In the genomic region with DNA sequence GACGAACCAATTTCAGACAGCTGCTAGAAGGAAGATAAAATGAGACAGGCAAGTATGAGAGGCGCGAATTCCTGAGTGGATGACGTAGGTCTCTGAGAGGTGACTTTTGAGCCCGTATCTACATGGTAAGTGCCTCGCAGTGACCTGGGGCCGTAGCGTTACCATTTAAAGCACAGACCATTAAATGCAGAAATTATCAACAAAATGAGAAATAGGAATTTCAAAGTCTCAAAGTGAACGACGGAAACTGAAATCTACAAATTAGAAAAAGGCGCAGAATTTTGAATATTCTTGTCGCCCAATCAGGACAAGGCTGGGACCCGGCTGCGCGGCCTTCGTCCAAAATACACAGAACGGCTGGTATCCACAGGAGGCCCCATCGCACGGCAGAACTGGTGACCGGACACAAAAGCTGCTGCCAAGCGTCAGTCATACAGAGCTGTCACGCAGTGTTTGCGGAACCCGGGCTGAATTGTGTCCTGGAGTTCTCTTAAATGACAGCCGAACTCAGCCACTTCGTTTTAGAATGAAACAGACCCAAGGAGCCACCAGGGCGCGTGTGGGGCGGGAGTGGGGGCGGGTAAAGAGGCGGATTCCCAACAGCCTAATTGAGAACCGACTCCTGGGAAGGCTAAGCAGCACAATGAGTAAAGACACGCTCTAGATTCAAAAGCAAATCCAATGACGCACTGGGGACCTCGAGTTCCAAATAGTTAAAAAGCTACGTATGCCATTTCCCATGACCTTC, we compare ENCODE assay signal across 8 cellular contexts. TPM values are rescaled to one million over a fixed set of nuclear protein-coding genes. Genes with fewer than 3 reads are reported as not detected.
DNase-seq lines count a peak whose midpoint lies in the region; ATAC-seq and TF ChIP-seq lines count a peak whose summit lies in the region.

No MANE protein-coding gene starts in this region.

- WGBS in adrenal gland, 4 donors = 0 to 1% (median 1%) methylated on average over 32 to 36 of the region's 36 CpGs
- WGBS in trophoblast cell (ENCODE audit: extremely low coverage, insufficient coverage, insufficient read length) = no CpG with 5 or more reads among the region's 36 CpGs

- H3K4me3 ChIP-seq in adrenal gland (peak overlapping the region; percentile 67 to 81 (median 72)), trophoblast cell (ENCODE audit: low read depth, low read length) (peak overlapping the region; percentile 74), upper lobe of right lung (peak overlapping the region; percentile 64)

- no peak overlapping the region for H4K91ac ChIP-seq in trophoblast cell (ENCODE audit: low read depth, low read length)

- no peak overlapping the region for H4K8ac ChIP-seq in trophoblast cell (ENCODE audit: low read depth, low read length)

- TF ChIP-seq POLR2A in adrenal gland (IDR thresholded peaks at IDR 0.05) = peak; percentile 59 to 86

- H2BK12ac ChIP-seq in trophoblast cell (ENCODE audit: low read length) = no peak overlapping the region

- peak; percentile 64 for ATAC-seq in upper lobe of right lung

- H2AK5ac ChIP-seq in trophoblast cell (ENCODE audit: low read length) = no peak overlapping the region

- TF ChIP-seq CTCF in adrenal gland (IDR thresholded peaks at IDR 0.05) = peak in 4 of 6 experiments; percentile 13 to 25 (median 22)
- TF ChIP-seq CTCF in upper lobe of right lung (IDR thresholded peaks at IDR 0.05) = no peak

- peak overlapping the region; percentile 57 for H2BK120ac ChIP-seq in trophoblast cell (ENCODE audit: insufficient read depth, low read length, poor library complexity)

- no peak overlapping the region for H3K4ac ChIP-seq in trophoblast cell (ENCODE audit: low read depth, low read length)

- no peaks in the 10 kb centered on the region for H3K36me3 ChIP-seq in adrenal gland (replicated peaks in 1 of 2)
- H3K36me3 ChIP-seq in trophoblast cell (ENCODE audit: control insufficient read depth in 1 of 2, insufficient read depth in 2 of 2, low read length in 2 of 2) = no peaks in the 10 kb centered on the region
- no peaks in the 10 kb centered on the region for H3K36me3 ChIP-seq in upper lobe of right lung

- intact Hi-C loops in adrenal gland (cut with DNase I) (no loop called here), cardiac septum (cut with DNase I) (no loop called here), upper lobe of right lung (cut with DNase I) (no loop called here)

- no peak overlapping the region for H4K12ac ChIP-seq in trophoblast cell (ENCODE audit: low read depth, low read length)

- H3K14ac ChIP-seq in trophoblast cell (ENCODE audit: low read length) = peak overlapping the region; percentile 53

- peaks cover 9 to 15% of the 10 kb centered on the region in 2 donors for H3K4me1 ChIP-seq in adrenal gland (replicated peaks in 1 of 2)
- H3K4me1 ChIP-seq in trophoblast cell (ENCODE audit: control insufficient read depth in 1 of 2, insufficient read depth in 2 of 2, low read length in 2 of 2) = peaks cover 0 to 8% of the 10 kb centered on the region in 2 experiments
- H3K4me1 ChIP-seq in upper lobe of right lung = peaks cover 18% of the 10 kb centered on the region

- peak overlapping the region; percentile 75 for H3K18ac ChIP-seq in trophoblast cell (ENCODE audit: low read length)

- peaks cover 7% of the 10 kb centered on the region for H3K79me2 ChIP-seq in trophoblast cell (ENCODE audit: control insufficient read depth, insufficient read depth, low read length, poor library complexity)

- H3K27ac ChIP-seq in adrenal gland (peak overlapping the region; percentile 95 to 100 (median 98)), trophoblast cell (ENCODE audit: low read depth, low read length) (peak overlapping the region; percentile 75), upper lobe of right lung (peak overlapping the region; percentile 100)

- DNase-seq in GF-D8 (lab: John Stamatoyannopoulos, UW) = peak; percentile 42
- DNase-seq in NCI-H1417 (lab: John Stamatoyannopoulos, UW) = peak; percentile 83 to 98 (median 93)
- DNase-seq in SKM-1 treated with dmso at 0.1 percent for 144 hours (lab: John Stamatoyannopoulos, UW; ENCODE audit: unreplicated experiment) = peak; percentile 91
- peak; percentile 86 to 96 (median 94) for DNase-seq in adrenal gland
- peak; percentile 92 for DNase-seq in cardiac septum (ENCODE audit: low spot score)
- DNase-seq in trophoblast cell = peak; percentile 88 to 95
- peak; percentile 93 for DNase-seq in upper lobe of right lung
- DNase-seq in HuH-7.5 (ENCODE audit: low spot score) = no peak

- peak overlapping the region; percentile 81 for H2BK5ac ChIP-seq in trophoblast cell (ENCODE audit: low read depth, low read length, poor library complexity)

- peak overlapping the region; percentile 20 for H2AFZ ChIP-seq in trophoblast cell (ENCODE audit: insufficient read depth, low read length, poor library complexity)

- H3K27me3 ChIP-seq in adrenal gland = no peaks in the 10 kb centered on the region
- H3K27me3 ChIP-seq in trophoblast cell (ENCODE audit: insufficient read depth, low read length) = no peaks in the 10 kb centered on the region
- H3K27me3 ChIP-seq in upper lobe of right lung = no peaks in the 10 kb centered on the region

- no peaks in the 10 kb centered on the region for H3K9me3 ChIP-seq in adrenal gland (replicated peaks in 1 of 3)
- H3K9me3 ChIP-seq in trophoblast cell (ENCODE audit: insufficient read depth, low read depth, low read length) = no peaks in the 10 kb centered on the region
- no peaks in the 10 kb centered on the region for H3K9me3 ChIP-seq in upper lobe of right lung

- H3K9ac ChIP-seq in trophoblast cell (ENCODE audit: low read length) = peak overlapping the region; percentile 87

- no peak overlapping the region for H3K23ac ChIP-seq in trophoblast cell (ENCODE audit: low read length)

- H3K79me1 ChIP-seq in trophoblast cell (ENCODE audit: low read length) = peaks cover 28% of the 10 kb centered on the region

- peak overlapping the region; percentile 77 for H3K4me2 ChIP-seq in trophoblast cell (ENCODE audit: low read length)

RNA-seq across cellular contexts. Expression of gene BOLA1, which starts 13.8 kb away (rescaled TPM):
- total RNA-seq in adrenal gland (10 to 100 TPM; 12.3 to 63.8 (median 31.9) TPM), cardiac septum (13.8 TPM), upper lobe of right lung (16.5 TPM)
- polyA plus RNA-seq in adrenal gland = 10 to 100 TPM; 12.2 to 50.2 (median 41.0) TPM
- polyA plus RNA-seq in trophoblast cell (2013) = 8.6 and 9.4 TPM in 2 replicates

RNA-seq across cellular contexts. Expression of gene SV2A, which starts 32.1 kb away (rescaled TPM):
- 10 to 100 TPM in 4 of 8 donors, 1 to 10 TPM in 4; 2.8 to 31.8 (median 9.1) TPM for total RNA-seq in adrenal gland
- polyA plus RNA-seq in adrenal gland = 10 to 100 TPM; 11.1 to 24.1 (median 12.8) TPM
- total RNA-seq in cardiac septum = 0.83 TPM
- polyA plus RNA-seq in trophoblast cell (2013) = 10.8 and 11.9 TPM in 2 replicates
- total RNA-seq in upper lobe of right lung = 1.7 TPM

RNA-seq across cellular contexts. Expression of gene SF3B4, which starts 42.1 kb away (rescaled TPM):
- 10 to 100 TPM; 10.2 to 59.3 (median 35.5) TPM for total RNA-seq in adrenal gland
- polyA plus RNA-seq in adrenal gland = 10 to 100 TPM; 41.0 to 83.6 (median 57.5) TPM
- total RNA-seq in cardiac septum = 30.3 TPM
- polyA plus RNA-seq in trophoblast cell (2013) = 101 and 103 TPM in 2 replicates
- total RNA-seq in upper lobe of right lung = 44.5 TPM

RNA-seq across cellular contexts. Expression of gene MTMR11, which starts 51.1 kb away (rescaled TPM):
- 10 to 100 TPM; 21.6 to 70.6 (median 40.2) TPM for total RNA-seq in adrenal gland
- polyA plus RNA-seq in adrenal gland = 10 to 100 TPM; 52.6 to 70.0 (median 60.2) TPM
- 6.1 TPM for total RNA-seq in cardiac septum
- polyA plus RNA-seq in trophoblast cell (2013) = 17.1 and 18.3 TPM in 2 replicates
- 17.1 TPM for total RNA-seq in upper lobe of right lung
